Comparison of ENCODE assay signal across 8 cellular contexts in the genomic region with DNA sequence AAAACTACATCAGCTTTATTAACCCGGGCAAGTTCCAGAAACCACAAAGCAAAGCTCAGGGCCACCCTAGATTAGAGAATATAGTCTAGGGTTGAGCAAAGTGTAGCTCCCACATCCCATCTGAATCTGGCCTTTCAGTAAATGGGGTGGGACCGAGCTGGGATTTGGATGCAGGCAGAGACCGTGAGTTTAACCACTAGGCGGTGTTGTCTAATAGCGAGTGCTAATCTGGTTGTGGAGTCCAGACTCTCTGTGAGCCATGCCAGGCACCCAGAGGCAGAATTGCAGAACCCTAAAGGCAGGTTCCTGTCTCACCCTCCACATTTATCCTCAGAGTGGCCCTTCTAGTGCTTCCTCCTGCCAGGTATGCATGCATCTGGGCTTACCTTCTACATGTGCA.
DNase-seq lines count a peak whose midpoint lies in the region; ATAC-seq, FAIRE-seq and TF ChIP-seq lines count a peak whose summit lies in the region.

No MANE protein-coding gene starts in this region.

- in situ Hi-C loops in G401 (cut with HindIII; ENCODE audit: low sequenced_read_pairs), result no loop called here

- no peak for FAIRE-seq in small intestine (lab: Jason Lieb, UNC)

- H3K4me3 ChIP-seq in OCI-LY7 (ENCODE audit: low read depth, low read length, poor library complexity, severe bottlenecking) (no peak overlapping the region), small intestine (ENCODE audit: low read depth in 1 of 2, low read length in 2 of 2) (no peak overlapping the region), tibial nerve (no peak overlapping the region)

- POLR2A ChIA-PET in HEK293T (lab: Yijun Ruan, JAX), result no interaction called here
- POLR2A ChIA-PET in OCI-LY7 (lab: Charles Lee), result interaction anchor here (1.4 kb wide), 1 partner anchor 10 kb away, joined by 3 read pairs; no protein-coding TSS in a partner anchor

- 24 to 49% (median 45%) methylated on average over 5 of the region's 5 CpGs for WGBS in small intestine, 3 donors
- 32 to 36% methylated on average over 5 of the region's 5 CpGs for WGBS in tibial nerve, 2 donors

- no TSS peak for BruUV-seq in OCI-LY7 (replicated peaks; lab: Mats Ljungman, UMichigan)

- peak; percentile 55 for TF ChIP-seq CTCF in OCI-LY7 (conservative IDR thresholded peaks at IDR 0.05; ENCODE audit: low read length)
- no peak for TF ChIP-seq CTCF in tibial nerve (IDR thresholded peaks at IDR 0.05)

- no peak overlapping the region for H3K4me2 ChIP-seq in OCI-LY7 (ENCODE audit: low read length)

- no peak for TF ChIP-seq EP300 in tibial nerve (IDR thresholded peaks at IDR 0.05)

- no peak for TF ChIP-seq POLR2A in tibial nerve (IDR thresholded peaks at IDR 0.05)

- H3K36me3 ChIP-seq in OCI-LY7 (ENCODE audit: insufficient read depth, low read length) (no peaks in the 10 kb centered on the region), small intestine (ENCODE audit: control insufficient read depth in 2 of 2, insufficient read depth in 2 of 2, low read length in 2 of 2) (no peaks in the 10 kb centered on the region), tibial nerve (no peaks in the 10 kb centered on the region)

- no peaks in the 10 kb centered on the region for H3K9me3 ChIP-seq in OCI-LY7 (ENCODE audit: low read length)
- no peaks in the 10 kb centered on the region for H3K9me3 ChIP-seq in small intestine (ENCODE audit: control insufficient read depth, low read depth)
- no peaks in the 10 kb centered on the region for H3K9me3 ChIP-seq in tibial nerve

- DNase-seq in G401 (ENCODE audit: low spot score), result peak; percentile 2
- peak; percentile 55 for DNase-seq in HEK293T (ENCODE audit: extremely low spot score)
- DNase-seq in OCI-LY7 (ENCODE audit: low spot score), result peak; percentile 7
- peak; percentile 29 for DNase-seq in globus pallidus (ENCODE audit: low spot score)
- no peak for DNase-seq in small intestine
- DNase-seq in tibial nerve (ENCODE audit: low spot score in 2 of 2), result no peak

- no peaks in the 10 kb centered on the region for H4K20me1 ChIP-seq in OCI-LY7 (ENCODE audit: insufficient read depth, low read length)

- H3K27me3 ChIP-seq in small intestine (ENCODE audit: control insufficient read depth in 2 of 2, insufficient read depth in 2 of 2, low read length in 2 of 2) (no peaks in the 10 kb centered on the region), tibial nerve (no peaks in the 10 kb centered on the region)

- H3K4me1 ChIP-seq in OCI-LY7 (ENCODE audit: insufficient read depth, low read length, poor library complexity, severe bottlenecking), result no peaks in the 10 kb centered on the region
- no peaks in the 10 kb centered on the region for H3K4me1 ChIP-seq in small intestine (ENCODE audit: control insufficient read depth in 2 of 2, insufficient read depth in 1 of 2, low read depth in 1 of 2, low read length in 1 of 2)
- H3K4me1 ChIP-seq in tibial nerve, result no peaks in the 10 kb centered on the region

- CTCF ChIA-PET in HEK293T (lab: Yijun Ruan, JAX) (no interaction called here), OCI-LY7 (lab: Charles Lee; ENCODE audit: unreplicated experiment) (no interaction called here)

- no peak overlapping the region for H2AFZ ChIP-seq in OCI-LY7 (ENCODE audit: low read length)

- no peaks in the 10 kb centered on the region for H3K9me2 ChIP-seq in OCI-LY7 (ENCODE audit: insufficient read depth, low read length)

- intact Hi-C loops in OCI-LY7 (cut with micrococcal nuclease; ENCODE audit: unreplicated experiment), result no loop called here

- no peak overlapping the region for H3K27ac ChIP-seq in OCI-LY7 (ENCODE audit: low read depth, low read length, poor library complexity, severe bottlenecking)
- no peak overlapping the region for H3K27ac ChIP-seq in small intestine (ENCODE audit: low read depth in 1 of 2, low read length in 1 of 2)
- no peak overlapping the region for H3K27ac ChIP-seq in tibial nerve

- ATAC-seq in GM19328 (IDR thresholded peaks at IDR 0.05; ENCODE audit: unreplicated experiment) (no peak), GM19397 (IDR thresholded peaks at IDR 0.05; ENCODE audit: unreplicated experiment) (no peak)

- no peaks in the 10 kb centered on the region for H3K79me2 ChIP-seq in OCI-LY7 (ENCODE audit: insufficient read depth, low read depth, low read length)

TF ChIP-seq in HEK293T, 16 proteins besides CTCF, POLR2A, EP300 and RAD21:
- no peak for TF ChIP-seq FOXA1 (IDR thresholded peaks at IDR 0.05)

Comparison
In these comparisons a context has a peak if more than half of its experiments do, and no peak if none do; other contexts are left out.
1. DNase-seq: peak in G401 (single experiment), HEK293T (single experiment), OCI-LY7 (single experiment) and globus pallidus (single experiment); none in small intestine (single experiment) and tibial nerve (0 of 2).